20 cellular contexts compared by ENCODE assay signal in the genomic region with DNA sequence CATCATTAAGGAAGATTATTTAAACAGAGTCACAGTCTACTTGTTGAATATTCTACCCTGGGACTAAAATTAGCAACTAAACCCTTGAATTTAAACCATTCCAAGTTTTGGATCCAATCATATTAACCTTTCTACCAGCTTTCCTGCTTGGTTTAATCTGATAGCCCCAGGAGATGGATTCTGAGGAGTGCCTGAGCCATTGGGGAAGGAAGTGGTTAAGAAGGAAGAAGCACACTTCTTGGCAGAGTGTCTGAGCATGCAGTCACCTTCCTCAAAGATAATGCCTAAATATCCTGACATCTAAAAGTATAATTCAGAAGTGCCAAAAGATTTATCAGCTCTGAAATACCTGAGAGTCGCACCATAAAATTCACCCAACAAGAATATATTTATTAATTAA.
"Had no signal": no experiment of that assay in that cellular context is flagged by ENCODE, and none has a peak within 500 bp of the region (broad histone marks: within the 10 kb centered on the region; RNA-seq: fewer than 3 reads in every experiment).

No MANE protein-coding gene starts in this region.

- DNase-seq: activated CD4-positive, alpha-beta memory T cell treated with anti-CD3 and anti-CD28 coated beads, Interleukin-2, amount 10 ng/mL, durations not matched to agents 7 days and 5 days; activated CD4-positive, alpha-beta T cell treated with anti-CD3 and anti-CD28 coated beads for 48 hours; activated CD4-positive, CD25-positive, alpha-beta regulatory T cell; activated CD8-positive, alpha-beta memory T cell treated with anti-CD3 and anti-CD28 coated beads, Interleukin-2, amount 10 ng/mL, durations not matched to agents 7 days and 5 days; activated naive CD4-positive, alpha-beta T cell treated with Interleukin-2 at 50 U/mL for 16 hours; activated naive CD8-positive, alpha-beta T cell treated with anti-CD3 and anti-CD28 coated beads, Interleukin-2, amount 10 ng/mL, durations not matched to agents 7 days and 5 days; amygdala; caudate nucleus; colonic mucosa; endodermal cell; hypothalamus; islet precursor cell; lower lobe of right lung; midbrain; nucleus accumbens; stimulated activated CD4-positive, alpha-beta T cell treated with anti-CD3 and anti-CD28 coated beads, Interleukin-1b, Interleukin-23, amount 100 ng/mL, for 48 hours; stimulated activated CD8-positive, alpha-beta memory T cell treated with anti-CD3 and anti-CD28 coated beads, Interleukin-4, amount 100 ng/mL, for 48 hours; stimulated activated naive CD4-positive, alpha-beta T cell treated with Interleukin-2 at 50 U/mL for 16 hours; thyroid gland had no signal

- H3K4me1 ChIP-seq: colonic mucosa, lower lobe of right lung, thyroid gland had no signal

- H3K27me3 ChIP-seq: colonic mucosa, thyroid gland had no signal

- ATAC-seq: activated CD8-positive, alpha-beta memory T cell treated with anti-CD3 and anti-CD28 coated beads, Interleukin-2, amount 10 ng/mL, durations not matched to agents 7 days and 5 days; activated T-helper 17 cell treated with anti-CD3 and anti-CD28 coated beads, Interleukin-2, amount 50 U/mL, for 72 hours; lower lobe of right lung had no signal

- H3K27ac ChIP-seq: colonic mucosa, lower lobe of right lung, thyroid gland had no signal
